22 cellular contexts compared by ENCODE assay signal in genomic region chr7:8119228-8119627, GRCh38.
"Had no signal": no experiment of that assay in that cellular context is flagged by ENCODE, and none has a peak within 500 bp of the region (broad histone marks: within the 10 kb centered on the region; RNA-seq: fewer than 3 reads in every experiment).

No MANE protein-coding gene starts in this region.

- H3K36me3 ChIP-seq: colonic mucosa, gastroesophageal sphincter had no signal

- ATAC-seq: foreskin keratinocyte, gastroesophageal sphincter, heart left ventricle, left colon, left lobe of liver, lower lobe of right lung, mucosa of descending colon had no signal

- H3K27ac Mint-ChIP-seq: dendritic cell treated with granulocyte-macrophage colony-stimulating factor and Interleukin-4, amounts not matched to agents 40 ng/mL and 50 ng/mL, for 4 days; mesothelial cell of epicardium; naive B cell had no signal

- H3K9me3 ChIP-seq: colonic mucosa, esophagus muscularis mucosa, gastroesophageal sphincter, heart left ventricle, left ventricle myocardium inferior, lower lobe of right lung, mucosa of descending colon had no signal

- H3K4me3 Mint-ChIP-seq: dendritic cell treated with granulocyte-macrophage colony-stimulating factor and Interleukin-4, amounts not matched to agents 40 ng/mL and 50 ng/mL, for 4 days; mesothelial cell of epicardium; naive B cell had no signal

- H3K27ac ChIP-seq: colonic mucosa, esophagus muscularis mucosa, foreskin keratinocyte, gastroesophageal sphincter, heart left ventricle, hepatocyte, left ventricle myocardium inferior, lower lobe of right lung had no signal

- H3K27me3 Mint-ChIP-seq: dendritic cell treated with granulocyte-macrophage colony-stimulating factor and Interleukin-4, amounts not matched to agents 40 ng/mL and 50 ng/mL, for 4 days; naive B cell had no signal

- H3K36me3 Mint-ChIP-seq: mesothelial cell of epicardium, naive B cell had no signal

- H3K4me2 ChIP-seq: hepatocyte had no signal

- H3K27me3 ChIP-seq: colonic mucosa, esophagus muscularis mucosa, foreskin keratinocyte, gastroesophageal sphincter, heart left ventricle, hepatocyte had no signal

- H3K4me3 ChIP-seq: colonic mucosa, esophagus muscularis mucosa, gastroesophageal sphincter, heart left ventricle, hepatocyte, left ventricle myocardium inferior, lower lobe of right lung, mucosa of descending colon had no signal

- DNase-seq: colonic mucosa; cortex of kidney; effector CD8-positive, alpha-beta T cell; foreskin keratinocyte; heart left ventricle; hypothalamus; immature natural killer cell; islet precursor cell; kidney; kidney glomerular epithelial cell; left colon; left ventricle myocardium inferior; lower lobe of right lung; mesenchymal stem cell; mucosa of descending colon; naive B cell had no signal

- H3K79me2 ChIP-seq: hepatocyte had no signal

- H3K9me3 Mint-ChIP-seq: immature natural killer cell had no signal

- H3K4me1 ChIP-seq: colonic mucosa, esophagus muscularis mucosa, foreskin keratinocyte, gastroesophageal sphincter, left ventricle myocardium inferior, lower lobe of right lung had no signal

- H2AFZ ChIP-seq: hepatocyte had no signal
